ENCODE assay signal across 9 cellular contexts in the genomic region with DNA sequence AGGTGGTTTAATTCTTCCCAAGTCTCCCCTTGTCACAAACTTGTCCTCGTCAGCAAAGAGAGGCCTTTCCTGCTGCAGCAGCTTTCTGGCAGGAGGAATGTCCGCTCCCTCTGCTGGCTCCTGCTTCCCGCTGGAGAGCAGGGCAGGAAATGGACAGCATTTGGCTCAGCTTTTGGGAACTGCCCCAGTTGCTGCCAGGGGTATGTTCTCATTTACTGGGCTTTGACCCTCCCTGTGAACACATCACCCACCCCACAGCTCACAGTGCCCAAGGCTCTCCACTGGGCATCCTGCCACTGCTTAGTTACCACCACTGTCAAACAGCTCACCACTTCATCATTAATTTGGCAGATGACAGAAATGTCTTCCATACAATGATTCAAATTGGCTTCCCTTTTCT.
DNase-seq lines count a peak whose midpoint lies in the region; ATAC-seq, FAIRE-seq and TF ChIP-seq lines count a peak whose summit lies in the region.
"Had no signal": no experiment of that assay in that cellular context is flagged by ENCODE, and none has a peak within 500 bp of the region (broad histone marks: within the 10 kb centered on the region; RNA-seq: fewer than 3 reads in every experiment).

No MANE protein-coding gene starts in this region.

- H3K18ac ChIP-seq in IMR-90 (ENCODE audit: low read depth, low read length), result no peak overlapping the region; the same call in 1 of the 2 replicates

- POLR2A ChIA-PET in IMR-90 (lab: Charles Lee; ENCODE audit: unreplicated experiment), result no interaction called here

- CTCF ChIA-PET in IMR-90 (lab: Yijun Ruan, JAX), result interaction anchor here (1.0 kb wide), 1 partner anchor 214 kb away, joined by 3 read pairs; no protein-coding TSS in a partner anchor

- no peak overlapping the region for H3K23ac ChIP-seq in IMR-90 (ENCODE audit: low read depth, low read length)

- H3K4ac ChIP-seq in IMR-90 (ENCODE audit: low read depth, low read length), result 0 out of 2 replicates have a peak overlapping the region, but pooled peaks have one; percentile 42

- no CpG with 5 or more reads among the region's 3 CpGs for WGBS in IMR-90 (ENCODE audit: extremely low coverage in 2 of 2, insufficient read length in 1 of 2), 2 experiments

- peak overlapping the region; percentile 92 for H3K27ac Mint-ChIP-seq in stimulated activated effector memory CD8-positive, alpha-beta T cell treated with anti-CD3 and anti-CD28 coated beads, Interleukin-12 subunit alpha, Interleukin-12 subunit beta, amount 100 ng/mL, for 72 hours

- peak; percentile 38; the same call in 1 of the 2 replicates for TF ChIP-seq RAD21 in IMR-90 (IDR thresholded peaks at IDR 0.05; ENCODE audit: low read length)

- peaks cover 41% of the 10 kb centered on the region for H3K9me1 ChIP-seq in IMR-90 (ENCODE audit: insufficient read depth, low read length)

- H4K5ac ChIP-seq in IMR-90 (ENCODE audit: low read depth, low read length), result peak overlapping the region; percentile 40; the same call in 1 of the 2 replicates

- no peaks in the 10 kb centered on the region for H3K9me3 Mint-ChIP-seq in stimulated activated effector memory CD8-positive, alpha-beta T cell treated with anti-CD3 and anti-CD28 coated beads, Interleukin-12 subunit alpha, Interleukin-12 subunit beta, amount 100 ng/mL, for 72 hours

- peak overlapping the region; percentile 20; the same call in 2 of the 3 replicates for H2BK15ac ChIP-seq in IMR-90 (ENCODE audit: low read depth, low read length)

- ATAC-seq in IMR-90 (ENCODE audit: low read depth), result peak; percentile 1; the same call in 1 of the 2 replicates
- ATAC-seq in stimulated activated effector memory CD8-positive, alpha-beta T cell treated with anti-CD3 and anti-CD28 coated beads, Interleukin-12 subunit alpha, Interleukin-12 subunit beta, amount 100 ng/mL, for 72 hours, result no peak

- BruUV-seq in IMR-90 (replicated peaks; lab: Mats Ljungman, UMichigan), result no TSS peak

- peak overlapping the region; percentile 25; the same call in 1 of the 2 replicates for H3K14ac ChIP-seq in IMR-90 (replicated peaks; ENCODE audit: low read depth, low read length)

- H3K4me1 ChIP-seq in IMR-90 (ENCODE audit: control insufficient read depth, insufficient read depth, low read length), result peaks cover 67% of the 10 kb centered on the region
- H3K4me1 ChIP-seq in kidney (ENCODE audit: control insufficient read depth in 1 of 2, insufficient read depth in 1 of 2, low read depth in 1 of 2, low read length in 2 of 2), result peaks cover 72 to 85% of the 10 kb centered on the region in 2 donors

- TF ChIP-seq CTCF in IMR-90 (conservative IDR thresholded peaks at IDR 0.05; ENCODE audit: low read depth, low read length) (peak; percentile 31; the same call in 1 of the 2 replicates), brain microvascular endothelial cell (IDR thresholded peaks at IDR 0.05; ENCODE audit: low read depth, low read length, missing control alignments) (peak; percentile 42), kidney (IDR thresholded peaks at IDR 0.05; ENCODE audit: borderline replicate concordance, extremely low read depth, insufficient read depth) (peak; percentile 22)

- peak overlapping the region; percentile 14 to 42; a peak in 2 of 4 replicates for H4K8ac ChIP-seq in IMR-90 (ENCODE audit: low read depth in 2 of 2, low read length in 2 of 2)

- peak; percentile 51 for DNase-seq in IMR-90
- DNase-seq in brain microvascular endothelial cell, result no peak
- peak; percentile 81 for DNase-seq in kidney
- no peak for DNase-seq in stimulated activated effector memory CD8-positive, alpha-beta T cell treated with anti-CD3 and anti-CD28 coated beads, Interleukin-12 subunit alpha, Interleukin-12 subunit beta, amount 100 ng/mL, for 72 hours (ENCODE audit: low spot score in 2 of 2)
- DNase-seq in HuH-7 (ENCODE audit: low spot score), result no peak
- no peak for DNase-seq in NCI-H2107 (lab: John Stamatoyannopoulos, UW)
- DNase-seq in activated CD4-positive, alpha-beta T cell treated with anti-CD3 and anti-CD28 coated beads, Interleukin-2, amount 50 U/mL, for 1 hour, result no peak
- no peak for DNase-seq in activated T-cell treated with anti-CD3 and anti-CD28 coated beads for 4 hours

- peaks cover 37 to 90% of the 10 kb centered on the region in 2 experiments for H3K79me1 ChIP-seq in IMR-90 (ENCODE audit: low read depth in 1 of 2, low read length in 2 of 2)

- no peak for TF ChIP-seq POLR2A in IMR-90 (IDR thresholded peaks at IDR 0.05; ENCODE audit: low read depth, low read length)

- H4K91ac ChIP-seq in IMR-90 (ENCODE audit: insufficient read depth, low read depth, low read length), result peak overlapping the region; percentile 67; the same call in 1 of the 2 replicates

- no peak overlapping the region for H3K4me3 Mint-ChIP-seq in stimulated activated effector memory CD8-positive, alpha-beta T cell treated with anti-CD3 and anti-CD28 coated beads, Interleukin-12 subunit alpha, Interleukin-12 subunit beta, amount 100 ng/mL, for 72 hours

- peaks cover 52% of the 10 kb centered on the region for H3K4me1 Mint-ChIP-seq in stimulated activated effector memory CD8-positive, alpha-beta T cell treated with anti-CD3 and anti-CD28 coated beads, Interleukin-12 subunit alpha, Interleukin-12 subunit beta, amount 100 ng/mL, for 72 hours

- H3K4me3 ChIP-seq in IMR-90 (ENCODE audit: insufficient read depth, low read depth, low read length), result no peak overlapping the region
- H3K4me3 ChIP-seq in brain microvascular endothelial cell (ENCODE audit: low read depth, low read length), result no peak overlapping the region
- H3K4me3 ChIP-seq in kidney (ENCODE audit: low read length in 2 of 2), result no peak overlapping the region
- H3K4me3 ChIP-seq: hepatocyte had no signal

- intact Hi-C loops in IMR-90 (cut with micrococcal nuclease), result no loop called here
- intact Hi-C loops in kidney (cut with DNase I), result no loop called here

- peak overlapping the region; percentile 35 for H2AFZ ChIP-seq in IMR-90 (replicated peaks; ENCODE audit: low read length, poor library complexity)
- H2AFZ ChIP-seq: hepatocyte had no signal

- FAIRE-seq in kidney (lab: Jason Lieb, UNC), result no peak

- peak overlapping the region; percentile 71 for H2AK5ac ChIP-seq in IMR-90 (ENCODE audit: low read depth, low read length)

- H3K9ac ChIP-seq in IMR-90 (ENCODE audit: low read depth, low read length) (0 out of 2 replicates have a peak overlapping the region, but pooled peaks have one; percentile 22), kidney (ENCODE audit: low read length in 2 of 2) (peak overlapping the region; percentile 12 to 60)

- in situ Hi-C loops in IMR-90 (cut with MboI; ENCODE audit: low sequenced_read_pairs), result no loop called here
- in situ Hi-C loops in brain microvascular endothelial cell (cut with HindIII; ENCODE audit: low pct_ligation_motif_present, low sequenced_read_pairs), result loop anchor here (25.0 kb wide), 1 partner anchor 212 kb away; no protein-coding TSS in a partner anchor

- peak overlapping the region; percentile 50; the same call in 1 of the 2 replicates for H3K27ac ChIP-seq in IMR-90 (ENCODE audit: insufficient read depth, low read length)
- H3K27ac ChIP-seq in brain microvascular endothelial cell, result no peak overlapping the region
- peak overlapping the region; percentile 95 to 97 for H3K27ac ChIP-seq in kidney (ENCODE audit: low read depth in 2 of 2, low read length in 2 of 2)
- H3K27ac ChIP-seq: hepatocyte had no signal

- no peak overlapping the region for H2AK9ac ChIP-seq in IMR-90 (replicated peaks; ENCODE audit: low read depth, low read length, poor library complexity)

- no peaks in the 10 kb centered on the region for H3K27me3 ChIP-seq in IMR-90 (ENCODE audit: control insufficient read depth, insufficient read depth, low read length)
- no peaks in the 10 kb centered on the region for H3K27me3 ChIP-seq in brain microvascular endothelial cell (replicated peaks)
- H3K27me3 ChIP-seq: hepatocyte had no signal

- peaks cover 10% of the 10 kb centered on the region for H3K36me3 Mint-ChIP-seq in stimulated activated effector memory CD8-positive, alpha-beta T cell treated with anti-CD3 and anti-CD28 coated beads, Interleukin-12 subunit alpha, Interleukin-12 subunit beta, amount 100 ng/mL, for 72 hours

- H2BK5ac ChIP-seq in IMR-90 (ENCODE audit: low read depth, low read length, poor library complexity, severe bottlenecking), result peak overlapping the region; percentile 0

- H3K9me3 ChIP-seq in IMR-90 (ENCODE audit: control insufficient read depth, insufficient read depth, low read length) (no peaks in the 10 kb centered on the region), kidney (ENCODE audit: control insufficient read depth in 1 of 2, low read length in 2 of 2) (no peaks in the 10 kb centered on the region)

- dilution Hi-C loops in IMR-90 (cut with HindIII; ENCODE audit: low sequenced_read_pairs, unreplicated experiment), result no loop called here

- 0 out of 2 replicates have a peak overlapping the region, but pooled peaks have one; percentile 2 for H2BK20ac ChIP-seq in IMR-90 (ENCODE audit: low read depth, low read length)

- H2BK120ac ChIP-seq in IMR-90 (ENCODE audit: low read depth, low read length), result no peak overlapping the region

- H3K36me3 ChIP-seq in IMR-90 (ENCODE audit: control insufficient read depth, insufficient read depth, low read length), result peaks cover 14% of the 10 kb centered on the region
- H3K36me3 ChIP-seq in brain microvascular endothelial cell (replicated peaks), result peaks cover 5% of the 10 kb centered on the region
- no peaks in the 10 kb centered on the region for H3K36me3 ChIP-seq in kidney (ENCODE audit: control insufficient read depth in 1 of 2, insufficient read depth in 2 of 2, low read length in 2 of 2)

- H3K4me2 ChIP-seq in IMR-90 (ENCODE audit: low read depth, low read length), result no peak overlapping the region
- H3K4me2 ChIP-seq: hepatocyte had no signal

- H3K56ac ChIP-seq in IMR-90 (ENCODE audit: extremely low read depth, insufficient read depth, low read length), result no peak overlapping the region

- H4K20me1 ChIP-seq in IMR-90 (ENCODE audit: insufficient read depth, low read length), result peaks cover 8% of the 10 kb centered on the region; the same call in 1 of the 2 replicates

TF ChIP-seq in IMR-90, 13 proteins besides CTCF, POLR2A, EP300 and RAD21 (continues in another document):
- TF ChIP-seq MXI1 (IDR thresholded peaks at IDR 0.05; ENCODE audit: borderline replicate concordance, low read depth, low read length) (no peak), CHD1 (IDR thresholded peaks at IDR 0.05; ENCODE audit: low read depth, low read length) (no peak), ELK1 (IDR thresholded peaks at IDR 0.05; ENCODE audit: borderline replicate concordance, low read depth, low read length) (no peak), NFE2L2 (IDR thresholded peaks at IDR 0.05; ENCODE audit: low read depth, low read length) (no peak), FOS (IDR thresholded peaks at IDR 0.05; ENCODE audit: low read depth, low read length) (no peak)

Comparison
In these comparisons a context has a peak if more than half of its experiments do, and no peak if none do; other contexts are left out.
1. DNase-seq: peak in IMR-90 (single experiment) and kidney (single experiment); none in brain microvascular endothelial cell (single experiment), stimulated activated effector memory CD8-positive, alpha-beta T cell treated with anti-CD3 and anti-CD28 coated beads, Interleukin-12 subunit alpha, Interleukin-12 subunit beta, amount 100 ng/mL, for 72 hours (0 of 2), HuH-7 (single experiment), NCI-H2107 (single experiment), activated CD4-positive, alpha-beta T cell treated with anti-CD3 and anti-CD28 coated beads, Interleukin-2, amount 50 U/mL, for 1 hour (single experiment) and activated T-cell treated with anti-CD3 and anti-CD28 coated beads for 4 hours (single experiment).
2. Peak in every context shown above with its lines, with median percentiles within 50 percentile points of each other: CTCF ChIP-seq.